In the genomic region with DNA sequence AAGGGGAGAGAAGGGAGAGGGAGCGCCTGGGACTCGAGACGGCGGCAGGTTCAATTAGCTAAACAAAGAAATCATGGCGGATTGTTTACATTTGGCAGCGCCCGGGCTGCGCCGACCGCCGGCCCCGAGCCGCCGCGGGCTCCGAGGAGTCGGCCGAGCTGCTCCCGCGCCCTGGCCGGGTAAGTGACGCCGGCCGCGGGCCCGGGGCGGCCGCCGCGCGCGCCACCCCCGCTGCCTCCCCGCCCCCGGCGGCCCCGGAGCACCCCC, we compare ENCODE assay signal across 8 cellular contexts.
A peak's percentile ranks its signal among the peaks of the same experiment; 100 is the strongest.
DNase-seq lines count a peak whose midpoint lies in the region; ATAC-seq and TF ChIP-seq lines count a peak whose summit lies in the region.

No MANE protein-coding gene starts in this region.

- no peak for TF ChIP-seq CTCF in CD14-positive monocyte (IDR thresholded peaks at IDR 0.05)
- TF ChIP-seq CTCF in neural crest cell (conservative IDR thresholded peaks at IDR 0.05): no peak

- H3K27ac Mint-ChIP-seq in CD14-positive monocyte (no peak overlapping the region), neural crest cell (ENCODE audit: unreplicated experiment) (peak overlapping the region; percentile 95)

- H3K36me3 Mint-ChIP-seq in CD14-positive monocyte: no peaks in the 10 kb centered on the region
- no peaks in the 10 kb centered on the region for H3K36me3 Mint-ChIP-seq in neural crest cell (ENCODE audit: low read depth)

- H3K4me1 Mint-ChIP-seq in CD14-positive monocyte: peaks cover 12% of the 10 kb centered on the region
- H3K4me1 Mint-ChIP-seq in neural crest cell: peaks cover 20% of the 10 kb centered on the region

- H3K27ac ChIP-seq in cingulate gyrus (ENCODE audit: low read depth, low read length): peak overlapping the region; percentile 96

- intact Hi-C loops in CD14-positive monocyte (cut with micrococcal nuclease): no loop called here

- H3K9me3 Mint-ChIP-seq in CD14-positive monocyte (peaks cover 0 to 4% (median 0%) of the 10 kb centered on the region in 7 donors), neural crest cell (no peaks in the 10 kb centered on the region)

- DNase-seq in CD14-positive monocyte (ENCODE audit: low spot score): no peak
- peak; percentile 30 for DNase-seq in NCI-H345 treated with DMSO at 0.1 percent for 48 hours (lab: John Stamatoyannopoulos, UW; ENCODE audit: unreplicated experiment)
- peak; percentile 30 for DNase-seq in neural crest cell (ENCODE audit: low read depth, low spot score)
- no peak for DNase-seq in effector CD8-positive, alpha-beta T cell (lab: John Stamatoyannopoulos, UW)

- H3K27me3 Mint-ChIP-seq in CD14-positive monocyte (ENCODE audit: low read depth in 3 of 3) (peaks cover 22 to 27% (median 27%) of the 10 kb centered on the region in 3 donors), neural crest cell (ENCODE audit: low read depth) (no peaks in the 10 kb centered on the region)

- H3K4me3 Mint-ChIP-seq in CD14-positive monocyte: peak overlapping the region; percentile 76 to 92
- H3K4me3 Mint-ChIP-seq in neural crest cell: peak overlapping the region; percentile 98

- ATAC-seq in GM21447 (IDR thresholded peaks at IDR 0.05; ENCODE audit: unreplicated experiment) (peak; percentile 51), GM19467 (IDR thresholded peaks at IDR 0.05; ENCODE audit: unreplicated experiment) (no peak), HG03342 (IDR thresholded peaks at IDR 0.05; ENCODE audit: unreplicated experiment) (no peak)

Comparison
In these comparisons a context has a peak if more than half of its experiments do, and no peak if none do; other contexts are left out.
1. DNase-seq: peak in NCI-H345 treated with DMSO at 0.1 percent for 48 hours (single experiment) and neural crest cell (single experiment); none in CD14-positive monocyte (single experiment) and effector CD8-positive, alpha-beta T cell (single experiment).